ENCODE assay signal across 27 cellular contexts in the genomic region with DNA sequence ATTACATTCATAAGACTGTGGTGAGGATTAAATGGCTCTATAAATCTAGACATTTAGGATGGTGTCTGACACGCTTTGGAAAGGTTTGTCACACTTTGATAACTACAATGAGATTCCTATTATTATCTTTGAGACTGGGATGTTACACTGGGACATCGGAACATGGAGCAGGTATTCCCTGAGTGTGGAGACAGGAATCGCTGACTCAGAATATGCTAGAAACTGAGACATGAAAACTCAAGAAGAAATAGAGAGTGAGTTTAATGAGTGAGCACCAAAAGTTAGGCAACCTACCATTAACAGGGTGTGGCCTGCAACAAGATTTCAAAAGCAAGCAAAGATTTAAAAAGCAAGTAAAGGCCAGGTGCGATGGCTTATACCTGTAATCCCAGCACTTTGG.
"Had no signal": no experiment of that assay in that cellular context is flagged by ENCODE, and none has a peak within 500 bp of the region (broad histone marks: within the 10 kb centered on the region; RNA-seq: fewer than 3 reads in every experiment).

No MANE protein-coding gene starts in this region.

- H3K4me1 Mint-ChIP-seq: naive thymus-derived CD4-positive, alpha-beta T cell had no signal

- H3K4me3 Mint-ChIP-seq: naive thymus-derived CD4-positive, alpha-beta T cell had no signal

- FAIRE-seq: colon, endothelial cell of umbilical vein, islet of Langerhans, keratinocyte had no signal

- H3K27me3 ChIP-seq: dorsolateral prefrontal cortex, esophagus squamous epithelium, gastrocnemius medialis, heart right ventricle, left lung had no signal

- H3K4me1 ChIP-seq: esophagus squamous epithelium, heart right ventricle, left lung, lower lobe of right lung had no signal

- H3K27ac ChIP-seq: coronary artery, epithelial cell of prostate, esophagus squamous epithelium, gastrocnemius medialis, heart right ventricle, left lung, lower lobe of right lung had no signal

- H3K9me3 Mint-ChIP-seq: naive thymus-derived CD4-positive, alpha-beta T cell had no signal

- H3K36me3 ChIP-seq: esophagus squamous epithelium, gastrocnemius medialis, heart right ventricle, left lung, lower lobe of right lung had no signal

- DNase-seq: dermis blood vessel endothelial cell; dorsolateral prefrontal cortex; effector CD4-positive, alpha-beta T cell; effector memory CD4-positive, alpha-beta T cell; erythroblast; esophagus squamous epithelium; foreskin fibroblast; foreskin melanocyte; gastrocnemius medialis; glutamatergic neuron; head of caudate nucleus; heart right ventricle; hippocampal formation; left cardiac atrium; left ventricle myocardium superior; lower lobe of right lung; mesenchymal stem cell; midbrain; naive thymus-derived CD4-positive, alpha-beta T cell had no signal

- H3K27ac Mint-ChIP-seq: naive thymus-derived CD4-positive, alpha-beta T cell had no signal

- H3K4me3 ChIP-seq: coronary artery, dorsolateral prefrontal cortex, esophagus squamous epithelium, gastrocnemius medialis, heart right ventricle, left lung, lower lobe of right lung had no signal

- H3K9me3 ChIP-seq: esophagus squamous epithelium, gastrocnemius medialis, heart right ventricle, left lung, lower lobe of right lung had no signal

- ATAC-seq: esophagus mucosa; gastrocnemius medialis; heart right ventricle; left cardiac atrium; left lung; left ventricle myocardium superior; lower lobe of right lung; naive thymus-derived CD4-positive, alpha-beta T cell had no signal

- H3K36me3 Mint-ChIP-seq: naive thymus-derived CD4-positive, alpha-beta T cell had no signal
